Comparison of ENCODE assay signal across 15 cellular contexts in genomic region chr18:10797882-10798281, GRCh38.
A peak's percentile ranks its signal among the peaks of the same experiment; 100 is the strongest.
DNase-seq lines count a peak whose midpoint lies in the region; ATAC-seq and TF ChIP-seq lines count a peak whose summit lies in the region.
"Had no signal": no experiment of that assay in that cellular context is flagged by ENCODE, and none has a peak within 500 bp of the region (broad histone marks: within the 10 kb centered on the region; RNA-seq: fewer than 3 reads in every experiment).

No MANE protein-coding gene starts in this region.

- H3K9me2 ChIP-seq in OCI-LY7 (ENCODE audit: insufficient read depth, low read length): no peaks in the 10 kb centered on the region

- H3K4me3 ChIP-seq in OCI-LY7 (ENCODE audit: low read depth, low read length, poor library complexity, severe bottlenecking): no peak overlapping the region
- no peak overlapping the region for H3K4me3 ChIP-seq in lower lobe of right lung
- H3K4me3 ChIP-seq: SJSA1, vagina had no signal

- ATAC-seq in GM19452 (IDR thresholded peaks at IDR 0.05; ENCODE audit: unreplicated experiment) (no peak), lower lobe of right lung (no peak)
- ATAC-seq: activated T-helper 17 cell treated with anti-CD3 and anti-CD28 coated beads, Interleukin-2, amount 50 U/mL, for 72 hours; left colon had no signal

- CTCF ChIA-PET in OCI-LY7 (lab: Charles Lee; ENCODE audit: unreplicated experiment): no interaction called here

- H3K27ac ChIP-seq in OCI-LY7 (ENCODE audit: low read depth, low read length, poor library complexity, severe bottlenecking): no peak overlapping the region
- H3K27ac ChIP-seq in lower lobe of right lung: no peak overlapping the region
- H3K27ac ChIP-seq: SJSA1, vagina had no signal

- H3K9me3 ChIP-seq in OCI-LY7 (ENCODE audit: low read length): no peaks in the 10 kb centered on the region
- H3K9me3 ChIP-seq in lower lobe of right lung: no peaks in the 10 kb centered on the region
- H3K9me3 ChIP-seq: SJSA1, vagina had no signal

- no peak for TF ChIP-seq CTCF in OCI-LY7 (conservative IDR thresholded peaks at IDR 0.05; ENCODE audit: low read length)
- no peak for TF ChIP-seq CTCF in lower lobe of right lung (IDR thresholded peaks at IDR 0.05)

- no peaks in the 10 kb centered on the region for H3K79me2 ChIP-seq in OCI-LY7 (ENCODE audit: insufficient read depth, low read depth, low read length)

- no peak overlapping the region for H3K4me2 ChIP-seq in OCI-LY7 (ENCODE audit: low read length)

- H2AFZ ChIP-seq in OCI-LY7 (ENCODE audit: low read length): no peak overlapping the region

- no TSS peak for BruUV-seq in OCI-LY7 (replicated peaks; lab: Mats Ljungman, UMichigan)

- no peaks in the 10 kb centered on the region for H3K36me3 ChIP-seq in OCI-LY7 (ENCODE audit: insufficient read depth, low read length)
- H3K36me3 ChIP-seq in lower lobe of right lung: no peaks in the 10 kb centered on the region
- H3K36me3 ChIP-seq: SJSA1, vagina had no signal

- H3K4me1 ChIP-seq in OCI-LY7 (ENCODE audit: insufficient read depth, low read length, poor library complexity, severe bottlenecking) (no peaks in the 10 kb centered on the region), lower lobe of right lung (no peaks in the 10 kb centered on the region)
- H3K4me1 ChIP-seq: vagina had no signal

- POLR2A ChIA-PET in OCI-LY7 (lab: Charles Lee): interaction anchor here (1.0 kb wide), 1 partner anchor 251 kb away, joined by 3 read pairs; no protein-coding TSS in a partner anchor

- intact Hi-C loops in OCI-LY7 (cut with micrococcal nuclease; ENCODE audit: unreplicated experiment) (no loop called here), lower lobe of right lung (cut with DNase I) (no loop called here)

- H3K27me3 ChIP-seq in lower lobe of right lung (ENCODE audit: low read depth): no peaks in the 10 kb centered on the region
- H3K27me3 ChIP-seq: SJSA1, vagina had no signal

- H4K20me1 ChIP-seq in OCI-LY7 (ENCODE audit: insufficient read depth, low read length): no peaks in the 10 kb centered on the region

- DNase-seq in ELF-1 (ENCODE audit: low read depth, low spot score) (peak; percentile 40), NCI-H146 (lab: John Stamatoyannopoulos, UW) (peak; percentile 81), OCI-LY7 (ENCODE audit: low spot score) (peak; percentile 19), iPS-NIHi7 (ENCODE audit: extremely low spot score) (peak; percentile 45), KG1 (lab: John Stamatoyannopoulos, UW) (no peak), lower lobe of right lung (no peak), anterior cingulate cortex (lab: John Stamatoyannopoulos, UW) (no peak)
- DNase-seq: activated CD4-positive, CD25-positive, alpha-beta regulatory T cell treated with anti-CD3 and anti-CD28 coated beads, Interleukin-2, amount 50 U/mL, for 72 hours; GDM1; left colon; stimulated activated CD4-positive, alpha-beta T cell treated with anti-CD3 and anti-CD28 coated beads, Interleukin-4, amount 100 ng/mL, for 1 hour had no signal

Comparison
In these comparisons a context has a peak if more than half of its experiments do, and no peak if none do; other contexts are left out.
1. DNase-seq: peak in ELF-1 (single experiment), NCI-H146 (single experiment), OCI-LY7 (single experiment) and iPS-NIHi7 (single experiment); none in KG1 (single experiment), lower lobe of right lung (single experiment) and anterior cingulate cortex (0 of 58).